In genomic region chr11:116375221-116375620, GRCh38 we compare ENCODE assay signal across 17 cellular contexts.
DNase-seq lines count a peak whose midpoint lies in the region; ATAC-seq and TF ChIP-seq lines count a peak whose summit lies in the region.
"Had no signal": no experiment of that assay in that cellular context is flagged by ENCODE, and none has a peak within 500 bp of the region (broad histone marks: within the 10 kb centered on the region; RNA-seq: fewer than 3 reads in every experiment).

No MANE protein-coding gene starts in this region.

- H3K27ac Mint-ChIP-seq in activated CD8-positive, alpha-beta T cell treated with anti-CD3 and anti-CD28 coated beads for 36 hours: no peak overlapping the region
- H3K27ac Mint-ChIP-seq: CD4-positive, alpha-beta memory T cell had no signal

- intact Hi-C loops in sigmoid colon (cut with DNase I): no loop called here
- intact Hi-C loops in activated CD8-positive, alpha-beta T cell treated with anti-CD3 and anti-CD28 coated beads for 36 hours (cut with micrococcal nuclease): no loop called here

- DNase-seq in DMS 273 (lab: John Stamatoyannopoulos, UW; ENCODE audit: unreplicated experiment) (peak; percentile 3), DMS 273 treated with DMSO at 0.1 percent for 48 hours (lab: John Stamatoyannopoulos, UW) (no peak), GM12864 (ENCODE audit: low read depth) (no peak), epithelial cell of proximal tubule (ENCODE audit: low read depth) (no peak), Ammon's horn (ENCODE audit: low spot score) (no peak), sigmoid colon (no peak)
- DNase-seq in activated CD8-positive, alpha-beta T cell treated with anti-CD3 and anti-CD28 coated beads for 36 hours: no peak
- DNase-seq: Calu3; CD4-positive, alpha-beta memory T cell; GDM1; GM23248; MM.1S; NCI-H1105 treated with DMSO at 0.1 percent for 48 hours; NCI-H1930; SHP77 had no signal

- H3K9ac ChIP-seq in OCI-LY3 (ENCODE audit: low read length): no peak overlapping the region
- H3K9ac ChIP-seq: GM23248 had no signal

- TF ChIP-seq CTCF in GM12864 (IDR thresholded peaks at IDR 0.05; ENCODE audit: low read depth, low read length, missing control alignments) (peak; percentile 6), OCI-LY3 (IDR thresholded peaks at IDR 0.05; ENCODE audit: low read depth, low read length) (0 out of 2 replicates have a peak, but pooled peaks have one; percentile 5), epithelial cell of proximal tubule (conservative IDR thresholded peaks at IDR 0.05; ENCODE audit: low read depth, low read length) (peak; percentile 27), sigmoid colon (IDR thresholded peaks at IDR 0.05) (no peak)
- TF ChIP-seq CTCF in activated CD8-positive, alpha-beta T cell treated with anti-CD3 and anti-CD28 coated beads for 36 hours (IDR thresholded peaks at IDR 0.05): no peak

- 90 to 94% methylated on average over 1 of the region's 1 CpG for WGBS in sigmoid colon, 2 donors

- H3K27ac ChIP-seq in OCI-LY3 (ENCODE audit: low read length): no peak overlapping the region
- no peak overlapping the region for H3K27ac ChIP-seq in sigmoid colon
- H3K27ac ChIP-seq: 22Rv1, GM23248 had no signal

- H3K27me3 Mint-ChIP-seq in activated CD8-positive, alpha-beta T cell treated with anti-CD3 and anti-CD28 coated beads for 36 hours: no peaks in the 10 kb centered on the region

- H3K4me1 Mint-ChIP-seq in activated CD8-positive, alpha-beta T cell treated with anti-CD3 and anti-CD28 coated beads for 36 hours (ENCODE audit: low read depth): no peaks in the 10 kb centered on the region
- H3K4me1 Mint-ChIP-seq: CD4-positive, alpha-beta memory T cell had no signal

- H3K9me3 Mint-ChIP-seq in activated CD8-positive, alpha-beta T cell treated with anti-CD3 and anti-CD28 coated beads for 36 hours: no peaks in the 10 kb centered on the region

- POLR2A ChIA-PET in activated CD8-positive, alpha-beta T cell treated with anti-CD3 and anti-CD28 coated beads for 36 hours (lab: Charles Lee): no interaction called here

- CTCF ChIA-PET in activated CD8-positive, alpha-beta T cell treated with anti-CD3 and anti-CD28 coated beads for 36 hours (lab: Charles Lee): no interaction called here

- no peak for TF ChIP-seq POLR2A in sigmoid colon (IDR thresholded peaks at IDR 0.05)

- no peak overlapping the region for H3K4me2 ChIP-seq in OCI-LY3 (ENCODE audit: low read length)

- H3K9me3 ChIP-seq in OCI-LY3 (ENCODE audit: insufficient read depth, low read length): no peaks in the 10 kb centered on the region
- H3K9me3 ChIP-seq in sigmoid colon: peaks cover 0 to 2% (median 0%) of the 10 kb centered on the region in 4 donors

- H3K36me3 ChIP-seq in OCI-LY3 (replicated peaks; ENCODE audit: low read depth, low read length) (no peaks in the 10 kb centered on the region), sigmoid colon (no peaks in the 10 kb centered on the region)

- ATAC-seq in activated CD8-positive, alpha-beta T cell treated with anti-CD3 and anti-CD28 coated beads for 36 hours: no peak

- H3K4me3 ChIP-seq in GM12864 (ENCODE audit: low read depth, low read length) (no peak overlapping the region), OCI-LY3 (ENCODE audit: low read length) (no peak overlapping the region), epithelial cell of proximal tubule (ENCODE audit: low read depth, low read length) (no peak overlapping the region), sigmoid colon (no peak overlapping the region)
- H3K4me3 ChIP-seq: GM23248 had no signal

- no peaks in the 10 kb centered on the region for H3K36me3 Mint-ChIP-seq in activated CD8-positive, alpha-beta T cell treated with anti-CD3 and anti-CD28 coated beads for 36 hours (ENCODE audit: low read depth)
- H3K36me3 Mint-ChIP-seq: CD4-positive, alpha-beta memory T cell had no signal

- H3K4me1 ChIP-seq in OCI-LY3 (ENCODE audit: low read length) (no peaks in the 10 kb centered on the region), sigmoid colon (no peaks in the 10 kb centered on the region)

- 0 out of 2 replicates have a peak, but pooled peaks cover 9% of the 10 kb centered on the region for H3K27me3 ChIP-seq in OCI-LY3 (ENCODE audit: low read depth, low read length)
- no peaks in the 10 kb centered on the region for H3K27me3 ChIP-seq in sigmoid colon

- H4K20me1 ChIP-seq in OCI-LY3 (ENCODE audit: insufficient read depth, low read length): no peaks in the 10 kb centered on the region

- no peak for TF ChIP-seq EP300 in sigmoid colon (IDR thresholded peaks at IDR 0.05)

- H3K79me2 ChIP-seq in OCI-LY3 (ENCODE audit: low read length): no peaks in the 10 kb centered on the region

- no peak overlapping the region for H2AFZ ChIP-seq in OCI-LY3 (ENCODE audit: low read depth, low read length)
- H2AFZ ChIP-seq: GM23248 had no signal

- H3K4me3 Mint-ChIP-seq in activated CD8-positive, alpha-beta T cell treated with anti-CD3 and anti-CD28 coated beads for 36 hours: no peak overlapping the region
- H3K4me3 Mint-ChIP-seq: CD4-positive, alpha-beta memory T cell had no signal

Comparison
In these comparisons a context has a peak if more than half of its experiments do, and no peak if none do; other contexts are left out.
1. CTCF ChIP-seq: peak in GM12864 (single experiment), OCI-LY3 (single experiment) and epithelial cell of proximal tubule (single experiment); none in sigmoid colon (0 of 4) and activated CD8-positive, alpha-beta T cell treated with anti-CD3 and anti-CD28 coated beads for 36 hours (single experiment).